1 cellular context compared by ENCODE assay signal in genomic region chr3:183224180-183224579, GRCh38.
TF ChIP-seq lines count a peak whose summit lies in the region.

No MANE protein-coding gene starts in this region.

TF ChIP-seq in K562, 482 proteins besides CTCF, POLR2A, EP300 and RAD21:
- TF ChIP-seq IFI16 (CRISPR knock-in tag; IDR thresholded peaks at IDR 0.05) (no peak), CBFA2T3 (IDR thresholded peaks at IDR 0.05) (peak; percentile 67), CBFA2T2 (conservative IDR thresholded peaks at IDR 0.05) (0 out of 2 replicates have a peak, but pooled peaks have one; percentile 30), FIP1L1 (IDR thresholded peaks at IDR 0.05; ENCODE audit: low read depth, low read length, poor library complexity, severe bottlenecking) (no peak), TEAD4 (IDR thresholded peaks at IDR 0.05; ENCODE audit: low read length) (peak; percentile 52), TEAD4 (CRISPR knock-in tag; IDR thresholded peaks at IDR 0.05; ENCODE audit: borderline replicate concordance) (no peak), ZNF407 (IDR thresholded peaks at IDR 0.05; ENCODE audit: low read depth) (no peak), TAL1 (IDR thresholded peaks at IDR 0.05) (peak; percentile 32; the same call in 1 of the 2 replicates), HMBOX1 (IDR thresholded peaks at IDR 0.05) (peak; percentile 38; the same call in 1 of the 2 replicates), ELF2 (CRISPR knock-in tag; IDR thresholded peaks at IDR 0.05) (no peak), MAFG (tag; conservative IDR thresholded peaks at IDR 0.05) (no peak), ARID1B (IDR thresholded peaks at IDR 0.05) (peak; percentile 49), ZFP1 (CRISPR knock-in tag; IDR thresholded peaks at IDR 0.05) (no peak), ILF3 (IDR thresholded peaks at IDR 0.05; ENCODE audit: borderline replicate concordance) (no peak), ZBED1 (IDR thresholded peaks at IDR 0.05) (no peak), ZBTB12 (CRISPR knock-in tag; IDR thresholded peaks at IDR 0.05) (no peak), ZNF551 (CRISPR knock-in tag; IDR thresholded peaks at IDR 0.05) (no peak), ZNF174 (CRISPR knock-in tag; IDR thresholded peaks at IDR 0.05) (no peak), GTF2A2 (tag; IDR thresholded peaks at IDR 0.05) (no peak), NFIC (IDR thresholded peaks at IDR 0.05) (no peak)
